6 cellular contexts compared by ENCODE assay signal in genomic region chr1:83129107-83129506, GRCh38.
"Had no signal": no experiment of that assay in that cellular context is flagged by ENCODE, and none has a peak within 500 bp of the region (broad histone marks: within the 10 kb centered on the region; RNA-seq: fewer than 3 reads in every experiment).

No MANE protein-coding gene starts in this region.

- H3K4me3 ChIP-seq: GM23338, K562 had no signal

- ATAC-seq: GM23338, K562 had no signal

- DNase-seq: H9, HCEC 1CT, IMR-90, KG1 had no signal

- H2AFZ ChIP-seq: GM23338 had no signal

- H3K4me2 ChIP-seq: GM23338 had no signal
